Comparison of ENCODE assay signal across 9 cellular contexts in genomic region chr19:49801966-49802661, GRCh38. TPM values are rescaled to one million over a fixed set of nuclear protein-coding genes. Genes with fewer than 3 reads are reported as not detected.
A peak's percentile ranks its signal among the peaks of the same experiment; 100 is the strongest.
DNase-seq lines count a peak whose midpoint lies in the region; ATAC-seq and TF ChIP-seq lines count a peak whose summit lies in the region.
"Had no signal": no experiment of that assay in that cellular context is flagged by ENCODE, and none has a peak within 500 bp of the region (broad histone marks: within the 10 kb centered on the region; RNA-seq: fewer than 3 reads in every experiment).

No MANE protein-coding gene starts in this region.

- H3K4me3 ChIP-seq in colonic mucosa (peak overlapping the region; percentile 19), left lung (peak overlapping the region in 1 of 2 donors; percentile 1), tibial artery (peak overlapping the region; percentile 24 to 47)
- H3K4me3 ChIP-seq in effector memory CD4-positive, alpha-beta T cell (ENCODE audit: insufficient read depth, low read depth, low read length, poor library complexity, severe bottlenecking) = no peak overlapping the region

- H3K9me3 ChIP-seq in colonic mucosa (no peaks in the 10 kb centered on the region), left lung (no peaks in the 10 kb centered on the region), tibial artery (no peaks in the 10 kb centered on the region)
- no peaks in the 10 kb centered on the region for H3K9me3 ChIP-seq in effector memory CD4-positive, alpha-beta T cell (ENCODE audit: control insufficient read depth, low read length)

- intact Hi-C loops in colonic mucosa (cut with DNase I) = no loop called here
- intact Hi-C loops in left lung (cut with DNase I) = no loop called here
- intact Hi-C loops in tibial artery (cut with DNase I; ENCODE audit: low total_unique reads) = no loop called here

- no peaks in the 10 kb centered on the region for H3K4me1 ChIP-seq in colonic mucosa
- H3K4me1 ChIP-seq in left lung = no peaks in the 10 kb centered on the region
- H3K4me1 ChIP-seq in tibial artery = peaks cover 0 to 17% (median 9%) of the 10 kb centered on the region in 4 donors
- no peaks in the 10 kb centered on the region for H3K4me1 ChIP-seq in effector memory CD4-positive, alpha-beta T cell (ENCODE audit: control insufficient read depth, insufficient read depth, low read length, poor library complexity, severe bottlenecking)

- no peak overlapping the region for H3K27ac ChIP-seq in colonic mucosa
- no peak overlapping the region for H3K27ac ChIP-seq in left lung
- peak overlapping the region; percentile 47 to 57 for H3K27ac ChIP-seq in tibial artery
- H3K27ac ChIP-seq in effector memory CD4-positive, alpha-beta T cell (ENCODE audit: insufficient read depth, low read length, poor library complexity, severe bottlenecking) = no peak overlapping the region

- H3K36me3 ChIP-seq in colonic mucosa (no peaks in the 10 kb centered on the region), left lung (peaks cover 0 to 94% of the 10 kb centered on the region in 2 donors), tibial artery (peaks cover 24 to 100% (median 61%) of the 10 kb centered on the region in 3 donors)
- peaks cover 52% of the 10 kb centered on the region for H3K36me3 ChIP-seq in effector memory CD4-positive, alpha-beta T cell (ENCODE audit: control insufficient read depth, insufficient read depth, low read length)

- DNase-seq in C1 segment of cervical spinal cord (lab: John Stamatoyannopoulos, UW) = peak; percentile 18 to 89 (median 82)
- peak; percentile 31 to 79 for DNase-seq in NCI-H446 (lab: John Stamatoyannopoulos, UW)
- peak; percentile 79 for DNase-seq in colonic mucosa
- peak in 1 of 2 donors; percentile 74 for DNase-seq in left lung
- peak; percentile 94 to 96 for DNase-seq in tibial artery
- DNase-seq in activated CD4-positive, alpha-beta T cell treated with anti-CD3 and anti-CD28 coated beads for 48 hours = no peak
- DNase-seq in effector memory CD4-positive, alpha-beta T cell = no peak

- H3K27me3 ChIP-seq in colonic mucosa (no peaks in the 10 kb centered on the region), left lung (no peaks in the 10 kb centered on the region), tibial artery (no peaks in the 10 kb centered on the region)
- H3K27me3 ChIP-seq in effector memory CD4-positive, alpha-beta T cell (replicated peaks; ENCODE audit: control insufficient read depth, insufficient read depth, low read length, poor library complexity, severe bottlenecking) = no peaks in the 10 kb centered on the region

- ATAC-seq in left lung (peak; percentile 41), GM18861 (IDR thresholded peaks at IDR 0.05; ENCODE audit: unreplicated experiment) (no peak)

- peak overlapping the region in 1 of 2 donors; percentile 28 for H3K9ac ChIP-seq in colonic mucosa (ENCODE audit: low read depth in 2 of 2, low read length in 2 of 2)

- TF ChIP-seq CTCF in colonic mucosa (IDR thresholded peaks at IDR 0.05) (no peak), left lung (IDR thresholded peaks at IDR 0.05) (no peak), tibial artery (IDR thresholded peaks at IDR 0.05) (peak; percentile 18 to 29)

RNA-seq across cellular contexts. Expression of gene FUZ, which starts 11.0 kb away (rescaled TPM):
- 10 to 100 TPM in 1 of 2 donors, 1 to 10 TPM in 1; 7.4 to 14.9 TPM for total RNA-seq in colonic mucosa
- 10 to 100 TPM; 15.3 to 19.5 TPM for total RNA-seq in left lung

RNA-seq across cellular contexts. Expression of gene MED25, which starts 16.0 kb away (rescaled TPM):
- total RNA-seq in colonic mucosa = 10 to 100 TPM; 46.1 to 77.2 TPM
- 10 to 100 TPM; 52.1 to 57.1 TPM for total RNA-seq in left lung

RNA-seq across cellular contexts. Expression of gene AP2A1, which starts 35.3 kb away (rescaled TPM):
- 10 to 100 TPM; 80.0 to 92.1 TPM for total RNA-seq in colonic mucosa
- total RNA-seq in left lung = 10 to 100 TPM; 84.9 to 87.6 TPM

RNA-seq across cellular contexts. Expression of gene TSKS, which starts 39.0 kb away (rescaled TPM):
- total RNA-seq in colonic mucosa (not detected), left lung (under 1 TPM in 1 of 2 donors, not detected in 1; 0.39 TPM)
- total RNA-seq: temporal lobe had no signal

RNA-seq across cellular contexts. Expression of gene PTOV1, which starts 48.8 kb away (rescaled TPM):
- total RNA-seq in colonic mucosa (100 to 1,000 TPM; 109 to 128 TPM), left lung (100 to 1,000 TPM in 1 of 2 donors, 10 to 100 TPM in 1; 96.0 to 133 TPM)

Comparison
In these comparisons a context has a peak if more than half of its experiments do, and no peak if none do; other contexts are left out.
1. DNase-seq: peak in C1 segment of cervical spinal cord (14 of 14), NCI-H446 (2 of 2), colonic mucosa (single experiment) and tibial artery (2 of 2); none in activated CD4-positive, alpha-beta T cell treated with anti-CD3 and anti-CD28 coated beads for 48 hours (single experiment) and effector memory CD4-positive, alpha-beta T cell (0 of 3).
2. H3K27ac ChIP-seq: peak in tibial artery (2 of 2); none in colonic mucosa (single experiment), left lung (0 of 2) and effector memory CD4-positive, alpha-beta T cell (single experiment).
3. CTCF ChIP-seq: peak in tibial artery (2 of 2); none in colonic mucosa (single experiment) and left lung (0 of 2).